Comparison of ENCODE assay signal across 10 cellular contexts in the genomic region with DNA sequence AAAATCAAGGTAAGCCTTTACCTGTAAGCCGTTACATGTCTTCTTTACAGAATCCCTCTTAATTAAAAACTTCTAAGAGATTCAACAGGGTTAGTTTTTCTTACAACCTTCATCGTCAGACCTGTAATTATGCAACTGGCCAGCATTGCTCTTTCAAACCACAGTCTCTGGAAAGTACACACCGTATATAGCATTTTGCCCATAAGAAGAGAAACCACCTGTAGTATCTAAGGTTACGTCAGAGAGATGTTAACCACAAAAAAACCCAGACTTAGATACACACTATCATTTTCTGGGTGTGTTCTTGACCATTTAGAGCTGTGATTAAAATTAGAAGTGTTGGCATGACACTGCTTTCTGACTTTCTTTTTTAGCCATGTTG.
DNase-seq lines count a peak whose midpoint lies in the region; ATAC-seq and TF ChIP-seq lines count a peak whose summit lies in the region.
"Had no signal": no experiment of that assay in that cellular context is flagged by ENCODE, and none has a peak within 500 bp of the region (broad histone marks: within the 10 kb centered on the region; RNA-seq: fewer than 3 reads in every experiment).

No MANE protein-coding gene starts in this region.

- H3K9me3 ChIP-seq in adrenal gland (replicated peaks in 1 of 3): no peaks in the 10 kb centered on the region

- no peak overlapping the region for H3K4me3 Mint-ChIP-seq in activated T-helper 17 cell treated with anti-CD3 and anti-CD28 coated beads, Interleukin-2, amount 50 U/mL, for 72 hours
- H3K4me3 Mint-ChIP-seq in activated CD4-positive, alpha-beta memory T cell treated with anti-CD3 and anti-CD28 coated beads for 36 hours: no peak overlapping the region
- H3K4me3 Mint-ChIP-seq: activated B cell treated with CpG ODN at 0.5 μM for 24 hours; activated naive CD8-positive, alpha-beta T cell treated with anti-CD3 and anti-CD28 coated beads, Interleukin-2, amount 10 ng/mL, durations not matched to agents 7 days and 5 days had no signal

- H3K27ac ChIP-seq in adrenal gland: no peak overlapping the region

- no peaks in the 10 kb centered on the region for H3K36me3 ChIP-seq in adrenal gland (replicated peaks in 1 of 2)

- CTCF ChIA-PET in activated CD4-positive, alpha-beta memory T cell treated with anti-CD3 and anti-CD28 coated beads for 36 hours (lab: Charles Lee): no interaction called here

- POLR2A ChIA-PET in activated CD4-positive, alpha-beta memory T cell treated with anti-CD3 and anti-CD28 coated beads for 36 hours (lab: Charles Lee): no interaction called here

- H3K27ac Mint-ChIP-seq in activated T-helper 17 cell treated with anti-CD3 and anti-CD28 coated beads, Interleukin-2, amount 50 U/mL, for 72 hours: no peak overlapping the region
- H3K27ac Mint-ChIP-seq in activated CD4-positive, alpha-beta memory T cell treated with anti-CD3 and anti-CD28 coated beads for 36 hours: no peak overlapping the region
- H3K27ac Mint-ChIP-seq: activated B cell treated with CpG ODN at 0.5 μM for 24 hours; activated naive CD8-positive, alpha-beta T cell treated with anti-CD3 and anti-CD28 coated beads, Interleukin-2, amount 10 ng/mL, durations not matched to agents 7 days and 5 days had no signal

- no peaks in the 10 kb centered on the region for H3K4me1 Mint-ChIP-seq in activated T-helper 17 cell treated with anti-CD3 and anti-CD28 coated beads, Interleukin-2, amount 50 U/mL, for 72 hours
- no peaks in the 10 kb centered on the region for H3K4me1 Mint-ChIP-seq in activated CD4-positive, alpha-beta memory T cell treated with anti-CD3 and anti-CD28 coated beads for 36 hours (ENCODE audit: low read depth)
- H3K4me1 Mint-ChIP-seq: activated B cell treated with CpG ODN at 0.5 μM for 24 hours had no signal

- peaks cover 4% of the 10 kb centered on the region for H3K9me3 Mint-ChIP-seq in activated T-helper 17 cell treated with anti-CD3 and anti-CD28 coated beads, Interleukin-2, amount 50 U/mL, for 72 hours
- H3K9me3 Mint-ChIP-seq in activated CD4-positive, alpha-beta memory T cell treated with anti-CD3 and anti-CD28 coated beads for 36 hours: no peaks in the 10 kb centered on the region
- H3K9me3 Mint-ChIP-seq: activated naive CD8-positive, alpha-beta T cell treated with anti-CD3 and anti-CD28 coated beads, Interleukin-2, amount 10 ng/mL, durations not matched to agents 7 days and 5 days had no signal

- TF ChIP-seq POLR2A in adrenal gland (IDR thresholded peaks at IDR 0.05): no peak

- H3K27me3 Mint-ChIP-seq in activated T-helper 17 cell treated with anti-CD3 and anti-CD28 coated beads, Interleukin-2, amount 50 U/mL, for 72 hours: no peaks in the 10 kb centered on the region
- H3K27me3 Mint-ChIP-seq in activated CD4-positive, alpha-beta memory T cell treated with anti-CD3 and anti-CD28 coated beads for 36 hours: peaks cover 2% of the 10 kb centered on the region
- H3K27me3 Mint-ChIP-seq: activated B cell treated with CpG ODN at 0.5 μM for 24 hours; activated naive CD8-positive, alpha-beta T cell treated with anti-CD3 and anti-CD28 coated beads, Interleukin-2, amount 10 ng/mL, durations not matched to agents 7 days and 5 days had no signal

- no peaks in the 10 kb centered on the region for H3K36me3 Mint-ChIP-seq in activated T-helper 17 cell treated with anti-CD3 and anti-CD28 coated beads, Interleukin-2, amount 50 U/mL, for 72 hours (ENCODE audit: low read depth)
- no peaks in the 10 kb centered on the region for H3K36me3 Mint-ChIP-seq in activated CD4-positive, alpha-beta memory T cell treated with anti-CD3 and anti-CD28 coated beads for 36 hours
- H3K36me3 Mint-ChIP-seq: activated naive CD8-positive, alpha-beta T cell treated with anti-CD3 and anti-CD28 coated beads, Interleukin-2, amount 10 ng/mL, durations not matched to agents 7 days and 5 days had no signal

- H3K27me3 ChIP-seq in adrenal gland: no peaks in the 10 kb centered on the region

- no peak overlapping the region for H3K4me3 ChIP-seq in adrenal gland

- WGBS in adrenal gland, 4 donors: 67 to 79% (median 75%) methylated on average over 4 of the region's 4 CpGs

- H3K4me1 ChIP-seq in adrenal gland (replicated peaks in 1 of 2): no peaks in the 10 kb centered on the region

- no peak for DNase-seq in adrenal gland
- DNase-seq in activated CD4-positive, alpha-beta memory T cell treated with anti-CD3 and anti-CD28 coated beads for 36 hours: no peak
- DNase-seq in foreskin melanocyte: no peak
- no peak for DNase-seq in cortex of kidney (lab: John Stamatoyannopoulos, UW)
- DNase-seq: activated B cell treated with CpG ODN at 0.5 μM for 24 hours; activated naive CD8-positive, alpha-beta T cell treated with anti-CD3 and anti-CD28 coated beads, Interleukin-2, amount 10 ng/mL, durations not matched to agents 7 days and 5 days had no signal

- ATAC-seq in GM18520 (IDR thresholded peaks at IDR 0.05; ENCODE audit: unreplicated experiment) (peak; percentile 95), GM21515 (IDR thresholded peaks at IDR 0.05; ENCODE audit: unreplicated experiment) (peak; percentile 97), HG03097 (IDR thresholded peaks at IDR 0.05; ENCODE audit: low FRiP score, unreplicated experiment) (peak; percentile 97)
- ATAC-seq in activated T-helper 17 cell treated with anti-CD3 and anti-CD28 coated beads, Interleukin-2, amount 50 U/mL, for 72 hours (replicated peaks): peak; percentile 23

- intact Hi-C loops in adrenal gland (cut with DNase I): no loop called here
- intact Hi-C loops in activated CD4-positive, alpha-beta memory T cell treated with anti-CD3 and anti-CD28 coated beads for 36 hours (cut with micrococcal nuclease): no loop called here

- TF ChIP-seq CTCF in adrenal gland (IDR thresholded peaks at IDR 0.05): no peak

Comparison
In these comparisons a context has a peak if more than half of its experiments do, and no peak if none do; other contexts are left out.
1. ATAC-seq: peak in every context shown above with its lines; median percentile 97 in GM21515; 97 in HG03097; 95 in GM18520; 23 in activated T-helper 17 cell treated with anti-CD3 and anti-CD28 coated beads, Interleukin-2, amount 50 U/mL, for 72 hours.